Comparison of ENCODE assay signal across 17 cellular contexts in genomic region chr5:173018352-173018751, GRCh38. TPM values are rescaled to one million over a fixed set of nuclear protein-coding genes. Genes with fewer than 3 reads are reported as not detected.
DNase-seq lines count a peak whose midpoint lies in the region; ATAC-seq and TF ChIP-seq lines count a peak whose summit lies in the region.
"Had no signal": no experiment of that assay in that cellular context is flagged by ENCODE, and none has a peak within 500 bp of the region (broad histone marks: within the 10 kb centered on the region; RNA-seq: fewer than 3 reads in every experiment).

No MANE protein-coding gene starts in this region.

- peaks cover 35% of the 10 kb centered on the region for H3K4me1 Mint-ChIP-seq in stimulated activated naive CD8-positive, alpha-beta T cell treated with anti-CD3 and anti-CD28 coated beads, Interleukin-15, Interleukin-2, amounts not matched to agents 100 ng/mL and 50 ng/mL, for 24 hours (ENCODE audit: low read depth)
- peaks cover 26% of the 10 kb centered on the region for H3K4me1 Mint-ChIP-seq in chondrocyte (ENCODE audit: low read depth)
- H3K4me1 Mint-ChIP-seq in naive thymus-derived CD8-positive, alpha-beta T cell = peaks cover 30 to 51% (median 49%) of the 10 kb centered on the region in 4 donors

- no peak overlapping the region for H3K4me3 Mint-ChIP-seq in stimulated activated naive CD8-positive, alpha-beta T cell treated with anti-CD3 and anti-CD28 coated beads, Interleukin-15, Interleukin-2, amounts not matched to agents 100 ng/mL and 50 ng/mL, for 24 hours
- H3K4me3 Mint-ChIP-seq in chondrocyte (ENCODE audit: unreplicated experiment) = no peak overlapping the region
- no peak overlapping the region for H3K4me3 Mint-ChIP-seq in naive thymus-derived CD8-positive, alpha-beta T cell
- H3K4me3 Mint-ChIP-seq: activated naive CD8-positive, alpha-beta T cell treated with anti-CD3 and anti-CD28 coated beads, Interleukin-2, amount 10 ng/mL, durations not matched to agents 7 days and 5 days had no signal

- H3K27ac Mint-ChIP-seq in stimulated activated naive CD8-positive, alpha-beta T cell treated with anti-CD3 and anti-CD28 coated beads, Interleukin-15, Interleukin-2, amounts not matched to agents 100 ng/mL and 50 ng/mL, for 24 hours = peak overlapping the region; percentile 20
- H3K27ac Mint-ChIP-seq in chondrocyte (ENCODE audit: unreplicated experiment) = peak overlapping the region; percentile 5
- H3K27ac Mint-ChIP-seq in naive thymus-derived CD8-positive, alpha-beta T cell = peak overlapping the region in 8 of 10 donors; percentile 24 to 92 (median 66)
- H3K27ac Mint-ChIP-seq: activated naive CD8-positive, alpha-beta T cell treated with anti-CD3 and anti-CD28 coated beads, Interleukin-2, amount 10 ng/mL, durations not matched to agents 7 days and 5 days had no signal

- ATAC-seq in stimulated activated naive CD8-positive, alpha-beta T cell treated with anti-CD3 and anti-CD28 coated beads, Interleukin-15, Interleukin-2, amounts not matched to agents 100 U/mL and 50 U/mL, for 24 hours = no peak
- no peak for ATAC-seq in naive thymus-derived CD8-positive, alpha-beta T cell
- no peak for ATAC-seq in GM21423 (IDR thresholded peaks at IDR 0.05; ENCODE audit: unreplicated experiment)
- ATAC-seq: SK-N-SH treated with all-trans-retinoic acid at 6 μM for 48 hours had no signal

- no peaks in the 10 kb centered on the region for H3K9me3 Mint-ChIP-seq in stimulated activated naive CD8-positive, alpha-beta T cell treated with anti-CD3 and anti-CD28 coated beads, Interleukin-15, Interleukin-2, amounts not matched to agents 100 ng/mL and 50 ng/mL, for 24 hours
- H3K9me3 Mint-ChIP-seq in chondrocyte (ENCODE audit: low read depth) = no peaks in the 10 kb centered on the region
- H3K9me3 Mint-ChIP-seq in naive thymus-derived CD8-positive, alpha-beta T cell = no peaks in the 10 kb centered on the region
- H3K9me3 Mint-ChIP-seq: activated naive CD8-positive, alpha-beta T cell treated with anti-CD3 and anti-CD28 coated beads, Interleukin-2, amount 10 ng/mL, durations not matched to agents 7 days and 5 days had no signal

- POLR2A ChIA-PET in naive thymus-derived CD8-positive, alpha-beta T cell (lab: Charles Lee) = no interaction called here

- H3K36me3 Mint-ChIP-seq in stimulated activated naive CD8-positive, alpha-beta T cell treated with anti-CD3 and anti-CD28 coated beads, Interleukin-15, Interleukin-2, amounts not matched to agents 100 ng/mL and 50 ng/mL, for 24 hours (ENCODE audit: low read depth) = peaks cover 46% of the 10 kb centered on the region
- H3K36me3 Mint-ChIP-seq in chondrocyte (ENCODE audit: low read depth) = peaks cover 14% of the 10 kb centered on the region
- peaks cover 0 to 54% (median 18%) of the 10 kb centered on the region in 3 donors for H3K36me3 Mint-ChIP-seq in naive thymus-derived CD8-positive, alpha-beta T cell

- no peak for TF ChIP-seq CTCF in chondrocyte (IDR thresholded peaks at IDR 0.05)

- no peaks in the 10 kb centered on the region for H3K27me3 Mint-ChIP-seq in stimulated activated naive CD8-positive, alpha-beta T cell treated with anti-CD3 and anti-CD28 coated beads, Interleukin-15, Interleukin-2, amounts not matched to agents 100 ng/mL and 50 ng/mL, for 24 hours
- H3K27me3 Mint-ChIP-seq in chondrocyte (ENCODE audit: low read depth) = no peaks in the 10 kb centered on the region
- H3K27me3 Mint-ChIP-seq in naive thymus-derived CD8-positive, alpha-beta T cell = no peaks in the 10 kb centered on the region
- H3K27me3 Mint-ChIP-seq: activated naive CD8-positive, alpha-beta T cell treated with anti-CD3 and anti-CD28 coated beads, Interleukin-2, amount 10 ng/mL, durations not matched to agents 7 days and 5 days had no signal

- DNase-seq in stimulated activated naive CD8-positive, alpha-beta T cell treated with anti-CD3 and anti-CD28 coated beads, Interleukin-15, Interleukin-2, amounts not matched to agents 100 U/mL and 50 U/mL, for 24 hours = no peak
- DNase-seq in chondrocyte (ENCODE audit: low spot score) (no peak), mesenteric fat pad (ENCODE audit: low spot score) (no peak), COLO829 (ENCODE audit: low spot score) (no peak)
- DNase-seq in naive thymus-derived CD8-positive, alpha-beta T cell = no peak
- DNase-seq: activated naive CD8-positive, alpha-beta T cell treated with anti-CD3 and anti-CD28 coated beads, Interleukin-2, amount 10 ng/mL, durations not matched to agents 7 days and 5 days; activated T-cell treated with anti-CD3 and anti-CD28 coated beads for 4 hours; brain microvascular endothelial cell; GOT3; Kasumi-1; NCI-H524 treated with DMSO at 0.1 percent for 48 hours; occipital lobe; retina; tibial artery had no signal

RNA-seq across cellular contexts. Expression of gene ATP6V0E1, which starts 34.8 kb away (rescaled TPM):
- 257 to 277 TPM (median 272 TPM) in 3 replicates for total RNA-seq in chondrocyte
- total RNA-seq in naive thymus-derived CD8-positive, alpha-beta T cell = 100 to 1,000 TPM; 141 to 150 TPM
- polyA plus RNA-seq in naive thymus-derived CD8-positive, alpha-beta T cell = 100 to 1,000 TPM; 411 to 532 (median 494) TPM
- 319 TPM for total RNA-seq in mesenteric fat pad

RNA-seq across cellular contexts. Expression of gene CREBRF, which starts 37.8 kb away (rescaled TPM):
- 13.2 to 14.9 TPM (median 14.7 TPM) in 3 replicates for total RNA-seq in chondrocyte
- total RNA-seq in naive thymus-derived CD8-positive, alpha-beta T cell = 100 to 1,000 TPM in 1 of 2 experiments, 10 to 100 TPM in 1; 99.4 to 111 TPM
- polyA plus RNA-seq in naive thymus-derived CD8-positive, alpha-beta T cell = 10 to 100 TPM; 52.6 to 61.6 (median 55.9) TPM
- total RNA-seq in mesenteric fat pad = 18.4 TPM

RNA-seq across cellular contexts. Expression of gene RPL26L1, which starts 59.1 kb away (rescaled TPM):
- total RNA-seq in chondrocyte (40.2 to 43.6 TPM (median 43.5 TPM) in 3 replicates), mesenteric fat pad (28.2 TPM)
- 10 to 100 TPM; 15.7 to 16.5 TPM for total RNA-seq in naive thymus-derived CD8-positive, alpha-beta T cell
- 10 to 100 TPM; 38.2 to 42.1 (median 40.3) TPM for polyA plus RNA-seq in naive thymus-derived CD8-positive, alpha-beta T cell

Comparison
In these comparisons a context has a peak if more than half of its experiments do, and no peak if none do; other contexts are left out.
1. H3K27ac Mint-ChIP-seq: peak in every context shown above with its lines; median percentile 66 in naive thymus-derived CD8-positive, alpha-beta T cell; 20 in stimulated activated naive CD8-positive, alpha-beta T cell treated with anti-CD3 and anti-CD28 coated beads, Interleukin-15, Interleukin-2, amounts not matched to agents 100 ng/mL and 50 ng/mL, for 24 hours; 5 in chondrocyte.